Comparison of ENCODE assay signal across 14 cellular contexts in genomic region chr1:154747380-154747779, GRCh38.
DNase-seq lines count a peak whose midpoint lies in the region; ATAC-seq and TF ChIP-seq lines count a peak whose summit lies in the region.
"Had no signal": no experiment of that assay in that cellular context is flagged by ENCODE, and none has a peak within 500 bp of the region (broad histone marks: within the 10 kb centered on the region; RNA-seq: fewer than 3 reads in every experiment).

No MANE protein-coding gene starts in this region.

- peaks cover 5% of the 10 kb centered on the region for H3K27me3 ChIP-seq in hepatocyte
- no peaks in the 10 kb centered on the region for H3K27me3 ChIP-seq in stomach smooth muscle (ENCODE audit: control insufficient read depth in 1 of 2, insufficient read depth in 2 of 2, low read length in 2 of 2)

- H3K9me3 ChIP-seq in hepatocyte (ENCODE audit: low read depth) (no peaks in the 10 kb centered on the region), stomach smooth muscle (ENCODE audit: control insufficient read depth in 2 of 2, low read length in 2 of 2) (no peaks in the 10 kb centered on the region)
- H3K9me3 ChIP-seq: esophagus squamous epithelium had no signal

- H3K36me3 Mint-ChIP-seq in activated naive CD4-positive, alpha-beta T cell treated with anti-CD3 and anti-CD28 coated beads for 36 hours (ENCODE audit: low read depth) = no peaks in the 10 kb centered on the region
- H3K36me3 Mint-ChIP-seq in activated CD8-positive, alpha-beta T cell treated with anti-CD3 and anti-CD28 coated beads for 36 hours (ENCODE audit: low read depth) = no peaks in the 10 kb centered on the region
- H3K36me3 Mint-ChIP-seq: stimulated activated naive B cell treated with anti-CD40 and anti-IgM and Interleukin-4, amounts not matched to agents 10 μg/mL and 1 μg/mL and 100 μg/mL, for 72 hours; WTC11 had no signal

- CTCF ChIA-PET in activated naive CD4-positive, alpha-beta T cell treated with anti-CD3 and anti-CD28 coated beads for 36 hours (lab: Charles Lee) = interaction anchor here (0.9 to 6.1 kb wide), 12 partner anchors 11 to 187 kb away, joined by 3 to 56 read pairs (median 4); no protein-coding TSS in a partner anchor
- CTCF ChIA-PET in activated CD8-positive, alpha-beta T cell treated with anti-CD3 and anti-CD28 coated beads for 36 hours (lab: Charles Lee) = interaction anchor here (1.0 to 7.3 kb wide), 7 partner anchors 11 to 187 kb away, joined by 3 to 72 read pairs (median 6); no protein-coding TSS in a partner anchor

- POLR2A ChIA-PET in activated CD8-positive, alpha-beta T cell treated with anti-CD3 and anti-CD28 coated beads for 36 hours (lab: Charles Lee) = interaction anchor here (1.0 to 5.4 kb wide), 3 partner anchors 10 to 44 kb away, joined by 3 to 38 read pairs (median 3); no protein-coding TSS in a partner anchor

- no peak for TF ChIP-seq CTCF in activated CD8-positive, alpha-beta T cell treated with anti-CD3 and anti-CD28 coated beads for 36 hours (IDR thresholded peaks at IDR 0.05)
- no peak for TF ChIP-seq CTCF in hepatocyte (IDR thresholded peaks at IDR 0.05; ENCODE audit: poor library complexity)

- no peaks in the 10 kb centered on the region for H3K27me3 Mint-ChIP-seq in activated naive CD4-positive, alpha-beta T cell treated with anti-CD3 and anti-CD28 coated beads for 36 hours (ENCODE audit: low read depth)
- no peaks in the 10 kb centered on the region for H3K27me3 Mint-ChIP-seq in activated CD8-positive, alpha-beta T cell treated with anti-CD3 and anti-CD28 coated beads for 36 hours

- peak overlapping the region; percentile 96 for H3K27ac Mint-ChIP-seq in activated naive CD4-positive, alpha-beta T cell treated with anti-CD3 and anti-CD28 coated beads for 36 hours
- H3K27ac Mint-ChIP-seq in activated CD8-positive, alpha-beta T cell treated with anti-CD3 and anti-CD28 coated beads for 36 hours = peak overlapping the region; percentile 90
- H3K27ac Mint-ChIP-seq: WTC11 had no signal

- H3K4me3 Mint-ChIP-seq in activated naive CD4-positive, alpha-beta T cell treated with anti-CD3 and anti-CD28 coated beads for 36 hours = peak overlapping the region; percentile 80
- peak overlapping the region; percentile 68 for H3K4me3 Mint-ChIP-seq in activated CD8-positive, alpha-beta T cell treated with anti-CD3 and anti-CD28 coated beads for 36 hours
- H3K4me3 Mint-ChIP-seq: WTC11 had no signal

- H3K9me3 Mint-ChIP-seq in activated naive CD4-positive, alpha-beta T cell treated with anti-CD3 and anti-CD28 coated beads for 36 hours = no peaks in the 10 kb centered on the region
- no peaks in the 10 kb centered on the region for H3K9me3 Mint-ChIP-seq in activated CD8-positive, alpha-beta T cell treated with anti-CD3 and anti-CD28 coated beads for 36 hours
- H3K9me3 Mint-ChIP-seq: stimulated activated naive B cell treated with anti-CD40 and anti-IgM and Interleukin-4, amounts not matched to agents 10 μg/mL and 1 μg/mL and 100 μg/mL, for 72 hours; WTC11 had no signal

- H2AFZ ChIP-seq in hepatocyte = no peak overlapping the region

- no peak overlapping the region for H3K27ac ChIP-seq in hepatocyte
- H3K27ac ChIP-seq in stomach smooth muscle (ENCODE audit: low read length) = peak overlapping the region; percentile 37

- no peak for DNase-seq in activated naive CD4-positive, alpha-beta T cell treated with anti-CD3 and anti-CD28 coated beads for 36 hours
- DNase-seq in activated naive CD4-positive, alpha-beta T cell treated with Interleukin-2 at 50 U/mL for 16 hours = no peak
- no peak for DNase-seq in activated CD8-positive, alpha-beta T cell treated with anti-CD3 and anti-CD28 coated beads for 36 hours
- no peak for DNase-seq in hepatocyte (ENCODE audit: low spot score)
- no peak for DNase-seq in NCI-H1694 (lab: John Stamatoyannopoulos, UW)
- DNase-seq: esophagus squamous epithelium; GOT3; mesendoderm; NCI-H774; stimulated activated naive B cell treated with anti-CD40 and anti-IgM and Interleukin-4, amounts not matched to agents 10 μg/mL and 1 μg/mL and 100 μg/mL, for 72 hours had no signal

- WGBS in hepatocyte (ENCODE audit: low lambda C conversion rate, missing lambda C conversion rate) = 51% methylated on average over 7 of the region's 7 CpGs

- H3K4me2 ChIP-seq in hepatocyte = peak overlapping the region; percentile 46

- H3K9me2 ChIP-seq in hepatocyte (replicated peaks; ENCODE audit: insufficient read depth) = no peaks in the 10 kb centered on the region

- H3K4me3 ChIP-seq in hepatocyte = no peak overlapping the region
- H3K4me3 ChIP-seq in stomach smooth muscle (ENCODE audit: low read length in 2 of 2) = no peak overlapping the region
- H3K4me3 ChIP-seq: esophagus squamous epithelium had no signal

- H4K20me1 ChIP-seq in hepatocyte (ENCODE audit: insufficient read depth, poor library complexity, severe bottlenecking) = no peaks in the 10 kb centered on the region

- H3K79me2 ChIP-seq in hepatocyte = no peaks in the 10 kb centered on the region

- no peaks in the 10 kb centered on the region for H3K36me3 ChIP-seq in hepatocyte (replicated peaks; ENCODE audit: insufficient read depth, low read depth)
- no peaks in the 10 kb centered on the region for H3K36me3 ChIP-seq in stomach smooth muscle (ENCODE audit: control insufficient read depth in 2 of 2, insufficient read depth in 2 of 2, low read length in 2 of 2)
- H3K36me3 ChIP-seq: esophagus squamous epithelium had no signal

- no peak for ATAC-seq in activated CD8-positive, alpha-beta T cell treated with anti-CD3 and anti-CD28 coated beads for 36 hours
- no peak for ATAC-seq in HG03097 (IDR thresholded peaks at IDR 0.05; ENCODE audit: low FRiP score, unreplicated experiment)
- ATAC-seq in HG02938 (IDR thresholded peaks at IDR 0.05; ENCODE audit: unreplicated experiment) = no peak
- ATAC-seq: WTC11 had no signal

- intact Hi-C loops in activated naive CD4-positive, alpha-beta T cell treated with anti-CD3 and anti-CD28 coated beads for 36 hours (cut with micrococcal nuclease) = loop anchor here (5.0 kb wide), 1 partner anchor 35 kb away; no protein-coding TSS in a partner anchor
- intact Hi-C loops in activated CD8-positive, alpha-beta T cell treated with anti-CD3 and anti-CD28 coated beads for 36 hours (cut with micrococcal nuclease) = loop anchor here (5.0 kb wide), 1 partner anchor 80 kb away; no protein-coding TSS in a partner anchor

- peaks cover 77% of the 10 kb centered on the region for H3K4me1 Mint-ChIP-seq in activated naive CD4-positive, alpha-beta T cell treated with anti-CD3 and anti-CD28 coated beads for 36 hours (ENCODE audit: low read depth)
- H3K4me1 Mint-ChIP-seq in activated CD8-positive, alpha-beta T cell treated with anti-CD3 and anti-CD28 coated beads for 36 hours (ENCODE audit: low read depth) = peaks cover 65% of the 10 kb centered on the region

- peak overlapping the region in 1 of 2 donors; percentile 45 for H3K9ac ChIP-seq in stomach smooth muscle (ENCODE audit: low read length in 2 of 2)

- H3K4me1 ChIP-seq in hepatocyte (ENCODE audit: insufficient read depth) = peaks cover 9% of the 10 kb centered on the region
- H3K4me1 ChIP-seq in stomach smooth muscle (ENCODE audit: control insufficient read depth, insufficient read depth, low read length) = peaks cover 33% of the 10 kb centered on the region
